Comparison of ENCODE assay signal across 1 cellular context in the genomic region with DNA sequence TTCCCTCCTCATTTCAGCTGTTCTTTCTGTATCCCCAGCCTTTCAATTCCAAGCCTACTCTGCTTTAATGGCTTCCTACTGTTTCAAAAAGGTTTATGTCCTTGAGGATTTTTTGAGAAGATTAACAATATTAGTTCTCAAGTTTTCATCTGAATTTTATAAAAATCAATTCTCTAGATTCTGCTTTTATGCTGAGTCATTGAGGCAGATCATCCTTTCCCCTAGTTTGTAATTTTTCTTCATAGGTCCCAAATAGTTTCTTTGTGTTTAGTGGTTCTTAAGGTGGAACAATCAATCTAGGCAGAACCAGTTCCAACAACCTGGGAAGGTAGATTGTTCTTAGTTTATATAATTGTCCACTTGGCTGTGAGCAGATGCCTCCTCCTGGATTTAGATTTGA.
TF ChIP-seq lines count a peak whose summit lies in the region.

No MANE protein-coding gene starts in this region.

TF ChIP-seq in GM23338, 12 proteins besides CTCF, POLR2A, EP300 and RAD21 (continued from another document):
- TF ChIP-seq, protein P1, sequence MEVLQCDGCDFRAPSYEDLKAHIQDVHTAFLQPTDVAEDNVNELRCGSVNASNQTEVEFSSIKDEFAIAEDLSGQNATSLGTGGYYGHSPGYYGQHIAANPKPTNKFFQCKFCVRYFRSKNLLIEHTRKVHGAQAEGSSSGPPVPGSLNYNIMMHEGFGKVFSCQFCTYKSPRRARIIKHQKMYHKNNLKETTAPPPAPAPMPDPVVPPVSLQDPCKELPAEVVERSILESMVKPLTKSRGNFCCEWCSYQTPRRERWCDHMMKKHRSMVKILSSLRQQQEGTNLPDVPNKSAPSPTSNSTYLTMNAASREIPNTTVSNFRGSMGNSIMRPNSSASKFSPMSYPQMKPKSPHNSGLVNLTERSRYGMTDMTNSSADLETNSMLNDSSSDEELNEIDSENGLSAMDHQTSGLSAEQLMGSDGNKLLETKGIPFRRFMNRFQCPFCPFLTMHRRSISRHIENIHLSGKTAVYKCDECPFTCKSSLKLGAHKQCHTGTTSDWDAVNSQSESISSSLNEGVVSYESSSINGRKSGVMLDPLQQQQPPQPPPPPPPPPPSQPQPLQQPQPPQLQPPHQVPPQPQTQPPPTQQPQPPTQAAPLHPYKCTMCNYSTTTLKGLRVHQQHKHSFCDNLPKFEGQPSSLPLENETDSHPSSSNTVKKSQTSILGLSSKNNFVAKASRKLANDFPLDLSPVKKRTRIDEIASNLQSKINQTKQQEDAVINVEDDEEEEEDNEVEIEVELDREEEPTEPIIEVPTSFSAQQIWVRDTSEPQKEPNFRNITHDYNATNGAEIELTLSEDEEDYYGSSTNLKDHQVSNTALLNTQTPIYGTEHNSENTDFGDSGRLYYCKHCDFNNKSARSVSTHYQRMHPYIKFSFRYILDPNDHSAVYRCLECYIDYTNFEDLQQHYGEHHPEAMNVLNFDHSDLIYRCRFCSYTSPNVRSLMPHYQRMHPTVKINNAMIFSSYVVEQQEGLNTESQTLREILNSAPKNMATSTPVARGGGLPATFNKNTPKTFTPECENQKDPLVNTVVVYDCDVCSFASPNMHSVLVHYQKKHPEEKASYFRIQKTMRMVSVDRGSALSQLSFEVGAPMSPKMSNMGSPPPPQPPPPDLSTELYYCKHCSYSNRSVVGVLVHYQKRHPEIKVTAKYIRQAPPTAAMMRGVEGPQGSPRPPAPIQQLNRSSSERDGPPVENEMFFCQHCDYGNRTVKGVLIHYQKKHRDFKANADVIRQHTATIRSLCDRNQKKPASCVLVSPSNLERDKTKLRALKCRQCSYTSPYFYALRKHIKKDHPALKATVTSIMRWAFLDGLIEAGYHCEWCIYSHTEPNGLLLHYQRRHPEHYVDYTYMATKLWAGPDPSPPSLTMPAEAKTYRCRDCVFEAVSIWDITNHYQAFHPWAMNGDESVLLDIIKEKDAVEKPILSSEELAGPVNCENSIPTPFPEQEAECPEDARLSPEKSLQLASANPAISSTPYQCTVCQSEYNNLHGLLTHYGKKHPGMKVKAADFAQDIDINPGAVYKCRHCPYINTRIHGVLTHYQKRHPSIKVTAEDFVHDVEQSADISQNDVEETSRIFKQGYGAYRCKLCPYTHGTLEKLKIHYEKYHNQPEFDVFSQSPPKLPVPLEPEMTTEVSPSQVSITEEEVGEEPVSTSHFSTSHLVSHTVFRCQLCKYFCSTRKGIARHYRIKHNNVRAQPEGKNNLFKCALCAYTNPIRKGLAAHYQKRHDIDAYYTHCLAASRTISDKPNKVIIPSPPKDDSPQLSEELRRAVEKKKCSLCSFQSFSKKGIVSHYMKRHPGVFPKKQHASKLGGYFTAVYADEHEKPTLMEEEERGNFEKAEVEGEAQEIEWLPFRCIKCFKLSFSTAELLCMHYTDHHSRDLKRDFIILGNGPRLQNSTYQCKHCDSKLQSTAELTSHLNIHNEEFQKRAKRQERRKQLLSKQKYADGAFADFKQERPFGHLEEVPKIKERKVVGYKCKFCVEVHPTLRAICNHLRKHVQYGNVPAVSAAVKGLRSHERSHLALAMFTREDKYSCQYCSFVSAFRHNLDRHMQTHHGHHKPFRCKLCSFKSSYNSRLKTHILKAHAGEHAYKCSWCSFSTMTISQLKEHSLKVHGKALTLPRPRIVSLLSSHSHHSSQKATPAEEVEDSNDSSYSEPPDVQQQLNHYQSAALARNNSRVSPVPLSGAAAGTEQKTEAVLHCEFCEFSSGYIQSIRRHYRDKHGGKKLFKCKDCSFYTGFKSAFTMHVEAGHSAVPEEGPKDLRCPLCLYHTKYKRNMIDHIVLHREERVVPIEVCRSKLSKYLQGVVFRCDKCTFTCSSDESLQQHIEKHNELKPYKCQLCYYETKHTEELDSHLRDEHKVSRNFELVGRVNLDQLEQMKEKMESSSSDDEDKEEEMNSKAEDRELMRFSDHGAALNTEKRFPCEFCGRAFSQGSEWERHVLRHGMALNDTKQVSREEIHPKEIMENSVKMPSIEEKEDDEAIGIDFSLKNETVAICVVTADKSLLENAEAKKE (CRISPR knock-in tag; IDR thresholded peaks at IDR 0.05), result no peak
- no peak for TF ChIP-seq EZH2phosphoT487 (IDR thresholded peaks at IDR 0.05; ENCODE audit: unreplicated experiment)
- TF ChIP-seq ZNF331 (CRISPR knock-in tag; IDR thresholded peaks at IDR 0.05; ENCODE audit: low read depth), result no peak
- no peak for TF ChIP-seq STAT1 (IDR thresholded peaks at IDR 0.05; ENCODE audit: unreplicated experiment)
- no peak for TF ChIP-seq POLR2AphosphoS5 (IDR thresholded peaks at IDR 0.05; ENCODE audit: low read depth)
- TF ChIP-seq ZNF114 (CRISPR knock-in tag; IDR thresholded peaks at IDR 0.05), result no peak
